1 cellular context compared by ENCODE assay signal in the genomic region with DNA sequence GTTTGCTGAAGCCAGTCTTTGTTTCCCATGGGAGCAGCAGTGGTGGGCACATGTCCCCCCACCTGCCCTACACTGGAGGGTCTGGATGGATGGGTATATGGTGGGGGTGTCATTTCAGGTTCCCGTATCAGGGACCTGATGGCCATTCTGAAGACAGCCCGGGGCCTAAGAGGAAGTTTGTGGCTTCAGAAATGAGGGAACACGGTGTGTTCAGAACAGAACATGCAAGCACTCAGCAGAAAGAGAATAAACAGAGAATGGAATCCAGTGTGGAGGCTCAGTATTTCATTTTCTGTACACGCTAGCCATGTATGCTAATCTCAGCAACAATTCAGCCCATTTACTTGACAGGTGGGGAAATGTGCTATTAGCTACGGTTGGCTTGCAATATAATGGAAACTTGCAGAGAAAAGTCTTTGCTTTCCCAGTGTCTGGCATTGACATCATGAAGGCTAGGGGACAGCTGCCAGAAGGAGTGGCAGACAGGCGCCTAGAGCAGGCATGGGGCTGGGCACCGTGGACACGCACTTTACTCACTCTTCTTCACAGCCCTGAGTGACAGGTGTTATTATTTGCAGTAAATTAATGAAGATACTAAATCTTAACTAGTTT.
TF ChIP-seq lines count a peak whose summit lies in the region.

No MANE protein-coding gene starts in this region.

TF ChIP-seq in GM12891, 5 proteins besides CTCF, POLR2A, EP300 and RAD21 (continued from another document):
- TF ChIP-seq TAF1 (IDR thresholded peaks at IDR 0.05; ENCODE audit: low read depth, low read length) (no peak), SPI1 (IDR thresholded peaks at IDR 0.05; ENCODE audit: low read depth, low read length) (no peak), POLR2AphosphoS5 (IDR thresholded peaks at IDR 0.05; ENCODE audit: low read depth, low read length) (no peak), POU2F2 (IDR thresholded peaks at IDR 0.05; ENCODE audit: low read depth, low read length) (no peak)
